In genomic region chr4:57989430-57989829, GRCh38 we compare ENCODE assay signal across 27 cellular contexts.
"Had no signal": no experiment of that assay in that cellular context is flagged by ENCODE, and none has a peak within 500 bp of the region (broad histone marks: within the 10 kb centered on the region; RNA-seq: fewer than 3 reads in every experiment).

No MANE protein-coding gene starts in this region.

- H3K4me3 ChIP-seq: ascending aorta, breast epithelium, cardiac muscle cell, colonic mucosa, esophagus squamous epithelium, heart left ventricle had no signal

- ATAC-seq: activated naive CD4-positive, alpha-beta T cell treated with anti-CD3 and anti-CD28 coated beads, Interleukin-2, amount 50 U/mL, for 72 hours; activated T-cell treated with anti-CD3 and anti-CD28 coated beads, Interleukin-2, amount 50 U/mL, for 72 hours; heart left ventricle had no signal

- H3K27ac Mint-ChIP-seq: activated CD4-positive, alpha-beta memory T cell treated with anti-CD3 and anti-CD28 coated beads, Interleukin-2, amount 10 ng/mL, durations not matched to agents 7 days and 5 days; activated CD4-positive, alpha-beta T cell treated with anti-CD3 and anti-CD28 coated beads, Interleukin-2, amount 10 ng/mL, durations not matched to agents 7 days and 5 days; activated naive CD4-positive, alpha-beta T cell treated with anti-CD3 and anti-CD28 coated beads, Interleukin-2, amount 10 ng/mL, durations not matched to agents 7 days and 5 days; activated naive CD4-positive, alpha-beta T cell treated with anti-CD3 and anti-CD28 coated beads, Interleukin-2, amount 50 U/mL, for 72 hours; activated naive CD8-positive, alpha-beta T cell treated with anti-CD3 and anti-CD28 coated beads, Interleukin-2, amount 10 ng/mL, durations not matched to agents 7 days and 5 days; activated T-cell treated with anti-CD3 and anti-CD28 coated beads, Interleukin-2, amount 50 U/mL, for 24 hours; activated T-cell treated with anti-CD3 and anti-CD28 coated beads, Interleukin-2, amount 50 U/mL, for 72 hours; brain had no signal

- H3K36me3 Mint-ChIP-seq: activated naive CD4-positive, alpha-beta T cell treated with anti-CD3 and anti-CD28 coated beads, Interleukin-2, amount 10 ng/mL, durations not matched to agents 7 days and 5 days; activated naive CD4-positive, alpha-beta T cell treated with anti-CD3 and anti-CD28 coated beads, Interleukin-2, amount 50 U/mL, for 72 hours; activated naive CD8-positive, alpha-beta T cell treated with anti-CD3 and anti-CD28 coated beads, Interleukin-2, amount 10 ng/mL, durations not matched to agents 7 days and 5 days; brain had no signal

- H3K9me3 ChIP-seq: ascending aorta, breast epithelium, colonic mucosa, esophagus squamous epithelium, heart left ventricle had no signal

- DNase-seq: activated CD4-positive, alpha-beta memory T cell treated with anti-CD3 and anti-CD28 coated beads, Interleukin-2, amount 10 ng/mL, durations not matched to agents 7 days and 5 days; activated CD4-positive, alpha-beta T cell treated with anti-CD3 and anti-CD28 coated beads for 1 hour; activated CD4-positive, alpha-beta T cell treated with anti-CD3 and anti-CD28 coated beads for 4 hours; activated CD4-positive, alpha-beta T cell treated with anti-CD3 and anti-CD28 coated beads, Interleukin-2, amount 10 ng/mL, durations not matched to agents 7 days and 5 days; activated CD4-positive, alpha-beta T cell treated with anti-CD3 and anti-CD28 coated beads, Interleukin-2, amount 50 U/mL, for 4 hours; activated CD8-positive, alpha-beta memory T cell treated with anti-CD3 and anti-CD28 coated beads, Interleukin-2, amount 50 U/mL, for 48 hours; activated gamma-delta T cell; activated naive CD4-positive, alpha-beta T cell; activated naive CD4-positive, alpha-beta T cell treated with anti-CD3 and anti-CD28 coated beads, Interleukin-2, amount 10 ng/mL, durations not matched to agents 7 days and 5 days; activated naive CD8-positive, alpha-beta T cell treated with anti-CD3 and anti-CD28 coated beads, Interleukin-2, amount 10 ng/mL, durations not matched to agents 7 days and 5 days; activated T-cell treated with anti-CD3 and anti-CD28 coated beads for 4 hours; activated T-cell treated with anti-CD3 and anti-CD28 coated beads, Interleukin-2, amount 50 U/mL, for 24 hours; activated T-cell treated with anti-CD3 and anti-CD28 coated beads, Interleukin-2, amount 50 U/mL, for 72 hours; central memory CD4-positive, alpha-beta T cell; cerebellar nuclear complex; colonic mucosa; effector memory CD4-positive, alpha-beta T cell; esophagus squamous epithelium; foreskin melanocyte; glutamatergic neuron; heart left ventricle; T-helper 2 cell had no signal

- H3K4me3 Mint-ChIP-seq: activated CD4-positive, alpha-beta memory T cell treated with anti-CD3 and anti-CD28 coated beads, Interleukin-2, amount 10 ng/mL, durations not matched to agents 7 days and 5 days; activated CD4-positive, alpha-beta T cell treated with anti-CD3 and anti-CD28 coated beads, Interleukin-2, amount 10 ng/mL, durations not matched to agents 7 days and 5 days; activated naive CD4-positive, alpha-beta T cell treated with anti-CD3 and anti-CD28 coated beads, Interleukin-2, amount 10 ng/mL, durations not matched to agents 7 days and 5 days; activated naive CD8-positive, alpha-beta T cell treated with anti-CD3 and anti-CD28 coated beads, Interleukin-2, amount 10 ng/mL, durations not matched to agents 7 days and 5 days; activated T-cell treated with anti-CD3 and anti-CD28 coated beads, Interleukin-2, amount 50 U/mL, for 24 hours; activated T-cell treated with anti-CD3 and anti-CD28 coated beads, Interleukin-2, amount 50 U/mL, for 72 hours; brain had no signal

- H3K27me3 Mint-ChIP-seq: activated CD4-positive, alpha-beta memory T cell treated with anti-CD3 and anti-CD28 coated beads, Interleukin-2, amount 10 ng/mL, durations not matched to agents 7 days and 5 days; activated CD4-positive, alpha-beta T cell treated with anti-CD3 and anti-CD28 coated beads, Interleukin-2, amount 10 ng/mL, durations not matched to agents 7 days and 5 days; activated naive CD4-positive, alpha-beta T cell treated with anti-CD3 and anti-CD28 coated beads, Interleukin-2, amount 10 ng/mL, durations not matched to agents 7 days and 5 days; activated naive CD8-positive, alpha-beta T cell treated with anti-CD3 and anti-CD28 coated beads, Interleukin-2, amount 10 ng/mL, durations not matched to agents 7 days and 5 days; activated T-cell treated with anti-CD3 and anti-CD28 coated beads, Interleukin-2, amount 50 U/mL, for 24 hours had no signal

- H3K27ac ChIP-seq: ascending aorta, breast epithelium, cardiac muscle cell, colonic mucosa, esophagus squamous epithelium, heart left ventricle had no signal

- H3K27me3 ChIP-seq: ascending aorta, breast epithelium, cardiac muscle cell, colonic mucosa, esophagus squamous epithelium, heart left ventricle had no signal

- H3K9me3 Mint-ChIP-seq: activated CD4-positive, alpha-beta T cell treated with anti-CD3 and anti-CD28 coated beads, Interleukin-2, amount 10 ng/mL, durations not matched to agents 7 days and 5 days had no signal

- H3K4me1 Mint-ChIP-seq: activated CD4-positive, alpha-beta memory T cell treated with anti-CD3 and anti-CD28 coated beads, Interleukin-2, amount 10 ng/mL, durations not matched to agents 7 days and 5 days; activated CD4-positive, alpha-beta T cell treated with anti-CD3 and anti-CD28 coated beads, Interleukin-2, amount 10 ng/mL, durations not matched to agents 7 days and 5 days; activated naive CD4-positive, alpha-beta T cell treated with anti-CD3 and anti-CD28 coated beads, Interleukin-2, amount 10 ng/mL, durations not matched to agents 7 days and 5 days; activated naive CD8-positive, alpha-beta T cell treated with anti-CD3 and anti-CD28 coated beads, Interleukin-2, amount 10 ng/mL, durations not matched to agents 7 days and 5 days; brain had no signal

- H3K36me3 ChIP-seq: ascending aorta, breast epithelium, cardiac muscle cell, colonic mucosa, esophagus squamous epithelium, heart left ventricle had no signal

- H3K4me1 ChIP-seq: ascending aorta, breast epithelium, colonic mucosa, esophagus squamous epithelium, heart left ventricle had no signal
